ENCODE assay signal across 10 cellular contexts in genomic region chr16:79592150-79592549, GRCh38. TPM values are rescaled to one million over a fixed set of nuclear protein-coding genes. Genes with fewer than 3 reads are reported as not detected.
DNase-seq lines count a peak whose midpoint lies in the region; ATAC-seq and TF ChIP-seq lines count a peak whose summit lies in the region.
"Had no signal": no experiment of that assay in that cellular context is flagged by ENCODE, and none has a peak within 500 bp of the region (broad histone marks: within the 10 kb centered on the region; RNA-seq: fewer than 3 reads in every experiment).

No MANE protein-coding gene starts in this region.

- peaks cover 39% of the 10 kb centered on the region for H3K79me2 ChIP-seq in parathyroid adenoma

- H2AFZ ChIP-seq in parathyroid adenoma, result no peak overlapping the region

- H3K9me3 ChIP-seq in heart left ventricle, result no peaks in the 10 kb centered on the region
- H3K9me3 ChIP-seq in esophagus muscularis mucosa, result no peaks in the 10 kb centered on the region
- H3K9me3 ChIP-seq in parathyroid adenoma (ENCODE audit: control insufficient read depth, low read length), result no peaks in the 10 kb centered on the region
- no peaks in the 10 kb centered on the region for H3K9me3 ChIP-seq in upper lobe of left lung

- TF ChIP-seq CTCF in heart left ventricle (IDR thresholded peaks at IDR 0.05) (no peak), esophagus muscularis mucosa (IDR thresholded peaks at IDR 0.05) (no peak), parathyroid adenoma (IDR thresholded peaks at IDR 0.05) (no peak), upper lobe of left lung (IDR thresholded peaks at IDR 0.05) (no peak)

- no peak overlapping the region for H3K9ac ChIP-seq in parathyroid adenoma

- TF ChIP-seq POLR2A in heart left ventricle (IDR thresholded peaks at IDR 0.05) (no peak), esophagus muscularis mucosa (IDR thresholded peaks at IDR 0.05; ENCODE audit: low read depth) (no peak), upper lobe of left lung (IDR thresholded peaks at IDR 0.05) (no peak)

- H3K36me3 ChIP-seq in heart left ventricle, result peaks cover 0 to 21% (median 0%) of the 10 kb centered on the region in 9 donors
- no peaks in the 10 kb centered on the region for H3K36me3 ChIP-seq in esophagus muscularis mucosa
- peaks cover 18% of the 10 kb centered on the region for H3K36me3 ChIP-seq in parathyroid adenoma (ENCODE audit: control insufficient read depth, insufficient read depth, low read length)
- H3K36me3 ChIP-seq in upper lobe of left lung, result no peaks in the 10 kb centered on the region

- H3K27me3 ChIP-seq in heart left ventricle, result peaks cover 0 to 17% (median 7%) of the 10 kb centered on the region in 9 donors
- peaks cover 0 to 28% (median 7%) of the 10 kb centered on the region in 4 donors for H3K27me3 ChIP-seq in esophagus muscularis mucosa
- H3K27me3 ChIP-seq in parathyroid adenoma (ENCODE audit: control insufficient read depth, insufficient read depth, low read length), result no peaks in the 10 kb centered on the region
- no peaks in the 10 kb centered on the region for H3K27me3 ChIP-seq in upper lobe of left lung

- H3K27ac ChIP-seq in heart left ventricle, result peak overlapping the region in 10 of 12 donors; percentile 5 to 92 (median 59)
- peak overlapping the region; percentile 41 to 55 (median 52) for H3K27ac ChIP-seq in esophagus muscularis mucosa (replicated peaks in 1 of 4)
- peak overlapping the region; percentile 96 for H3K27ac ChIP-seq in parathyroid adenoma
- peak overlapping the region; percentile 74 to 96 (median 82) for H3K27ac ChIP-seq in upper lobe of left lung

- 83 to 95% (median 87%) methylated on average over 6 of the region's 6 CpGs for WGBS in heart left ventricle, 4 donors
- WGBS in esophagus muscularis mucosa, result 87% methylated on average over 6 of the region's 6 CpGs
- 77 to 83% methylated on average over 6 of the region's 6 CpGs for WGBS in upper lobe of left lung, 2 donors

- DNase-seq in heart left ventricle, result no peak
- DNase-seq in Right ventricle myocardium inferior (ENCODE audit: missing footprints), result no peak
- DNase-seq in esophagus muscularis mucosa (ENCODE audit: extremely low spot score), result no peak
- DNase-seq in upper lobe of left lung, result no peak
- DNase-seq in NCI-H526 treated with DMSO at 0.1 percent for 48 hours (lab: John Stamatoyannopoulos, UW), result no peak
- DNase-seq in activated CD8-positive, alpha-beta memory T cell treated with anti-CD3 and anti-CD28 coated beads, Interleukin-2, amount 50 U/mL, for 4 hours, result no peak
- DNase-seq: GDM1; stimulated activated CD4-positive, alpha-beta T cell treated with anti-CD3 and anti-CD28 coated beads, Interleukin-4, amount 100 ng/mL, for 1 hour had no signal

- H3K4me3 ChIP-seq in heart left ventricle (peak overlapping the region in 3 of 12 donors; percentile 16 to 27 (median 17)), esophagus muscularis mucosa (no peak overlapping the region), parathyroid adenoma (ENCODE audit: low read depth, low read length) (peak overlapping the region; percentile 97), upper lobe of left lung (peak overlapping the region in 1 of 4 donors; percentile 74)

- TF ChIP-seq EP300 in esophagus muscularis mucosa (IDR thresholded peaks at IDR 0.05), result no peak
- no peak for TF ChIP-seq EP300 in upper lobe of left lung (IDR thresholded peaks at IDR 0.05)

- intact Hi-C loops in heart left ventricle (cut with DNase I), result loop anchor here in 3 of 10 donors (10.0 kb wide), 2 partner anchors 667 to 1467 kb away; no protein-coding TSS in a partner anchor
- intact Hi-C loops in Right ventricle myocardium inferior (cut with DNase I), result loop anchor here (10.0 kb wide), 1 partner anchor 227 kb away; no protein-coding TSS in a partner anchor
- intact Hi-C loops in esophagus muscularis mucosa (cut with DNase I), result no loop called here

- ATAC-seq in heart left ventricle (no peak), Right ventricle myocardium inferior (no peak), upper lobe of left lung (ENCODE audit: low FRiP score in 2 of 2) (no peak), GM18907 (IDR thresholded peaks at IDR 0.05; ENCODE audit: unreplicated experiment) (no peak)

- H3K4me1 ChIP-seq in heart left ventricle, result peaks cover 0 to 53% (median 6%) of the 10 kb centered on the region in 12 donors
- H3K4me1 ChIP-seq in esophagus muscularis mucosa, result peaks cover 0 to 22% (median 9%) of the 10 kb centered on the region in 4 donors
- H3K4me1 ChIP-seq in parathyroid adenoma, result peaks cover 29% of the 10 kb centered on the region
- H3K4me1 ChIP-seq in upper lobe of left lung, result peaks cover 0 to 27% (median 14%) of the 10 kb centered on the region in 4 donors

- peak overlapping the region; percentile 99 for H3K4me2 ChIP-seq in parathyroid adenoma (ENCODE audit: low read length)

RNA-seq across cellular contexts. Expression of gene MAF, which starts 8.4 kb away (rescaled TPM):
- total RNA-seq in heart left ventricle (10 to 100 TPM in 6 of 9 donors, 1 to 10 TPM in 3; 7.5 to 59.0 (median 13.2) TPM), Right ventricle myocardium inferior (19.6 TPM), esophagus muscularis mucosa (10 to 100 TPM; 30.4 to 55.1 (median 40.8) TPM), upper lobe of left lung (10 to 100 TPM; 21.1 to 90.1 (median 57.4) TPM)
- 1 to 10 TPM; 2.8 to 3.0 TPM for polyA plus RNA-seq in heart left ventricle
